In the genomic region with DNA sequence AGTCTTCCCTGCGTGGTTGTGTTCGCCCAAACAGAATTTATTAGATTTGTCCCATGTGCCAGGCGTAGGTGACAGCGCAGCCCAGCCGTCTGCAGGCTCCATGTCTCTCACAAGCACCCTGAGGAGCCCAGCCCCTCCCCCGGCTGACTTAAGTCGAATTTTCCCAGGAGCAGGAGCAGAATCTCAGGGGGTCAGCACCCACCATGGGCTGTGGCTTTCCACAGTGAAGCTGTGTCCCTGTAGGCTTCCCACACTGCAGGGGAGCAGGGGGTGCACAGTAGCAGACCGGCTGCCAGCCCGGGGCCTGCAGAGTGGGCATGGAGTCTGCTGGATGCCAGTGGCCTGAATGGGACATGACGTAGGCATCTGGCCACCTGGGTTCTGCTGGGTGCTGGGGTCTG, we compare ENCODE assay signal across 14 cellular contexts. TPM values are rescaled to one million over a fixed set of nuclear protein-coding genes. Genes with fewer than 3 reads are reported as not detected.
DNase-seq lines count a peak whose midpoint lies in the region; ATAC-seq, FAIRE-seq and TF ChIP-seq lines count a peak whose summit lies in the region.
"Had no signal": no experiment of that assay in that cellular context is flagged by ENCODE, and none has a peak within 500 bp of the region (broad histone marks: within the 10 kb centered on the region; RNA-seq: fewer than 3 reads in every experiment).

No MANE protein-coding gene starts in this region.

- no peak for TF ChIP-seq RAD21 in H1 (IDR thresholded peaks at IDR 0.05 in 1 of 2, conservative IDR thresholded peaks at IDR 0.05 in 1 of 2; ENCODE audit: low read depth in 2 of 2, low read length in 2 of 2)

- H3K4ac ChIP-seq in H1 (replicated peaks; ENCODE audit: insufficient read length, low read depth, low read length): no peak overlapping the region

- H4K20me1 ChIP-seq in H1 (replicated peaks in 1 of 2; ENCODE audit: control insufficient read depth in 1 of 2, insufficient read depth in 2 of 2, low read length in 2 of 2): peaks cover 0 to 5% of the 10 kb centered on the region in 2 experiments

- H3K79me1 ChIP-seq in H1 (ENCODE audit: low read depth, low read length): no peaks in the 10 kb centered on the region

- no peak overlapping the region for H4K91ac ChIP-seq in H1 (replicated peaks; ENCODE audit: insufficient read length, low read length)

- H3K14ac ChIP-seq in H1 (ENCODE audit: insufficient read length): no peak overlapping the region

- H2AK5ac ChIP-seq in H1 (ENCODE audit: low read depth, low read length): no peak overlapping the region

- 73 to 78% (median 76%) methylated on average over 8 to 10 of the region's 10 CpGs for WGBS in heart left ventricle, 4 donors
- 81% methylated on average over 10 of the region's 10 CpGs; no CpG with 5 or more reads in 1 of the 2 experiments for WGBS in H1 (ENCODE audit: extremely low coverage in 1 of 2, insufficient coverage in 1 of 2, insufficient read length in 1 of 2, insufficient replicate concordance in 2 of 2, low coverage in 1 of 2, low lambda C conversion rate in 2 of 2, missing lambda C conversion rate in 1 of 2), 2 experiments

- TF ChIP-seq CTCF in heart left ventricle (IDR thresholded peaks at IDR 0.05): no peak
- no peak for TF ChIP-seq CTCF in H1 (IDR thresholded peaks at IDR 0.05; ENCODE audit: control extremely low read depth in 1 of 3, insufficient read depth in 1 of 3, low read depth in 1 of 3, low read length in 3 of 3)

- H3K27me3 ChIP-seq in heart left ventricle: peaks cover 0 to 18% (median 0%) of the 10 kb centered on the region in 9 donors
- no peaks in the 10 kb centered on the region for H3K27me3 ChIP-seq in H1 (replicated peaks in 1 of 4; ENCODE audit: control insufficient read depth in 3 of 4, extremely low read depth in 1 of 4, insufficient read depth in 3 of 4, low read length in 3 of 4)

- TF ChIP-seq POLR2A in heart left ventricle (IDR thresholded peaks at IDR 0.05): no peak
- no peak for TF ChIP-seq POLR2A in H1 (IDR thresholded peaks at IDR 0.05; ENCODE audit: control extremely low read depth in 1 of 2, low read depth in 2 of 2, low read length in 2 of 2)

- no peak overlapping the region for H2BK5ac ChIP-seq in H1 (ENCODE audit: low read depth, low read length)

- TF ChIP-seq EP300 in H1 (IDR thresholded peaks at IDR 0.05; ENCODE audit: borderline replicate concordance in 1 of 2, low read depth in 2 of 2, low read length in 2 of 2): no peak

- ATAC-seq in Right ventricle myocardium inferior (no peak), heart left ventricle (no peak), sciatic nerve (no peak), HG02763 (IDR thresholded peaks at IDR 0.05; ENCODE audit: unreplicated experiment) (no peak), SK-N-SH treated with all-trans-retinoic acid at 6 μM for 48 hours (no peak)
- ATAC-seq: HCT116 had no signal

- H2BK15ac ChIP-seq in H1 (ENCODE audit: low read length): peak overlapping the region; percentile 92; the same call in 1 of the 2 replicates

- no peak overlapping the region for H2BK12ac ChIP-seq in H1 (ENCODE audit: low read depth, low read length)

- POLR2A ChIA-PET in H1 (lab: Charles Lee; ENCODE audit: partially characterized antibody): interaction anchor here (0.6 to 1.3 kb wide), 2 partner anchors 11 to 13 kb away, joined by 3 read pairs; no protein-coding TSS in a partner anchor

- no peak overlapping the region for H3K4me2 ChIP-seq in H1 (ENCODE audit: insufficient read depth in 1 of 2, low read depth in 2 of 2, low read length in 2 of 2)

- H2BK20ac ChIP-seq in H1 (ENCODE audit: low read length): no peak overlapping the region

- H3K79me2 ChIP-seq in H1 (ENCODE audit: control insufficient read depth in 1 of 2, insufficient read depth in 2 of 2, low read length in 2 of 2): no peaks in the 10 kb centered on the region

- no peak overlapping the region for H3K9ac ChIP-seq in H1 (replicated peaks in 1 of 4; ENCODE audit: extremely low read depth in 1 of 4, low read depth in 3 of 4, low read length in 3 of 4)

- no peak for FAIRE-seq in H1 (lab: Jason Lieb, UNC)
- FAIRE-seq: GM12892 had no signal

- CTCF ChIA-PET in H1 (lab: Charles Lee; ENCODE audit: partially characterized antibody): interaction anchor here (0.5 to 1.4 kb wide), 2 partner anchors 23 to 1084 kb away, joined by 3 read pairs; no protein-coding TSS in a partner anchor

- H3K36me3 ChIP-seq in heart left ventricle (peaks cover 0 to 37% (median 0%) of the 10 kb centered on the region in 9 donors), H1 (ENCODE audit: control insufficient read depth in 2 of 4, insufficient read depth in 4 of 4, low read length in 3 of 4) (no peaks in the 10 kb centered on the region)

- H3K18ac ChIP-seq in H1 (ENCODE audit: extremely low read depth, low read length): no peak overlapping the region; the same call in none of the 2 replicates

- H3K27ac ChIP-seq in heart left ventricle (no peak overlapping the region), H1 (ENCODE audit: low read depth, low read length) (no peak overlapping the region)

- H2AFZ ChIP-seq in H1 (ENCODE audit: low read length): no peak overlapping the region

- no peak overlapping the region for H3K4me3 ChIP-seq in heart left ventricle
- no peak overlapping the region for H3K4me3 ChIP-seq in H1 (ENCODE audit: extremely low read depth in 1 of 4, insufficient read depth in 2 of 4, low read depth in 3 of 4, low read length in 4 of 4)

- H3K23me2 ChIP-seq in H1 (ENCODE audit: low read depth, low read length): peaks cover 13% of the 10 kb centered on the region; the same call in 1 of the 2 replicates

- peak; percentile 37 for DNase-seq in Right ventricle myocardium inferior (ENCODE audit: missing footprints)
- DNase-seq in heart left ventricle: no peak
- no peak for DNase-seq in H1 (ENCODE audit: low read depth in 1 of 2, low spot score in 2 of 2)
- DNase-seq in sciatic nerve (ENCODE audit: low spot score): peak; percentile 42
- DNase-seq in cerebellar cortex (ENCODE audit: low spot score): no peak
- DNase-seq: ACHN, DND-41, GDM1 had no signal

- no peak overlapping the region for H4K5ac ChIP-seq in H1 (ENCODE audit: insufficient read length, low read depth, low read length)

- H3K4me1 ChIP-seq in heart left ventricle (peaks cover 0 to 13% (median 0%) of the 10 kb centered on the region in 12 donors), H1 (replicated peaks in 1 of 4; ENCODE audit: control insufficient read depth in 3 of 4, insufficient read depth in 4 of 4, low read length in 3 of 4) (peaks cover 0 to 7% (median 0%) of the 10 kb centered on the region in 4 experiments; a peak in 4 of 7 replicates)
- H3K4me1 ChIP-seq: Caco-2 had no signal

- H2BK120ac ChIP-seq in H1 (replicated peaks; ENCODE audit: low read depth, low read length): no peak overlapping the region

- no peaks in the 10 kb centered on the region for H3K9me3 ChIP-seq in heart left ventricle
- H3K9me3 ChIP-seq in H1 (ENCODE audit: insufficient read depth in 2 of 2, low read depth in 1 of 2, low read length in 1 of 2): no peaks in the 10 kb centered on the region
- H3K9me3 ChIP-seq: Caco-2 had no signal

- no peak overlapping the region for H3K56ac ChIP-seq in H1 (replicated peaks; ENCODE audit: insufficient read length, low read depth, low read length)

- no peak overlapping the region for H3K23ac ChIP-seq in H1 (ENCODE audit: insufficient read length)

- H4K8ac ChIP-seq in H1 (ENCODE audit: extremely low read depth, insufficient read depth, low read length): no peak overlapping the region

- intact Hi-C loops in Right ventricle myocardium inferior (cut with DNase I) (no loop called here), heart left ventricle (cut with DNase I) (no loop called here), sciatic nerve (cut with DNase I) (no loop called here)

TF ChIP-seq in H1, 55 proteins besides CTCF, POLR2A, EP300 and RAD21 (continues in another document):
- TF ChIP-seq RBBP5 (IDR thresholded peaks at IDR 0.05; ENCODE audit: borderline replicate concordance, low read depth, low read length) (no peak), HDAC2 (IDR thresholded peaks at IDR 0.05; ENCODE audit: borderline replicate concordance in 1 of 2, low read depth in 2 of 2, low read length in 2 of 2) (no peak), FOSL1 (IDR thresholded peaks at IDR 0.05; ENCODE audit: insufficient read depth, low read depth, low read length) (no peak), JUN (IDR thresholded peaks at IDR 0.05; ENCODE audit: low read depth, low read length) (no peak)

TF ChIP-seq in SK-N-SH treated with all-trans-retinoic acid at 6 μM for 48 hours, 23 proteins besides CTCF, POLR2A, EP300 and RAD21 (continues in another document):
- no peak for TF ChIP-seq ZNF8 (CRISPR knock-in tag; IDR thresholded peaks at IDR 0.05)
- no peak for TF ChIP-seq SNAI2 (CRISPR knock-in tag; IDR thresholded peaks at IDR 0.05)

RNA-seq across cellular contexts. Expression of gene PARVG, which starts 16.0 kb away (rescaled TPM):
- total RNA-seq in Right ventricle myocardium inferior: 3.1 TPM
- total RNA-seq in heart left ventricle: 10 to 100 TPM in 1 of 9 donors, 1 to 10 TPM in 8; 1.1 to 34.8 (median 2.1) TPM
- 1 to 10 TPM; 2.6 to 3.0 TPM for polyA plus RNA-seq in heart left ventricle
- total RNA-seq in H1 (2021; fragmentation: NEBNext Ultra II Directional; extraction: Animal tissue kit (Norgen Biotek cat#: 25700)): 0.37 and 0.50 TPM in 2 replicates
- polyA plus RNA-seq in H1 (2011; rRNA removed): 0.80 and 1.5 TPM in 2 replicates
- polyA plus RNA-seq in H1 (2011; cell fraction: cytosol; rRNA removed): 1.7 TPM
- 3.1 TPM for polyA plus RNA-seq in H1 (2011; cell fraction: nucleus; rRNA removed)
- 0.17 to 0.80 TPM (median 0.41 TPM) in 4 replicates for polyA plus RNA-seq in H1 (2012, experiment 1 of 2)
- 0.45 TPM for polyA plus RNA-seq in H1 (2012, experiment 2 of 2)
- 0.95 TPM for polyA plus RNA-seq in H1 (2013, experiment 1 of 2)
- polyA plus RNA-seq in H1 (2013, experiment 2 of 2): 0.42 TPM
- polyA minus RNA-seq in H1 (2011; rRNA and poly(A)+ RNA removed): 0.60 and 0.93 TPM in 2 replicates
- polyA minus RNA-seq in H1 (2011; cell fraction: cytosol; rRNA and poly(A)+ RNA removed): 0.81 TPM
- 1.5 TPM for polyA minus RNA-seq in H1 (2011; cell fraction: nucleus; rRNA and poly(A)+ RNA removed)
- 16.7 TPM for total RNA-seq in sciatic nerve
- total RNA-seq: A172, Caco-2 had no signal

Comparison
In these comparisons a context has a peak if more than half of its experiments do, and no peak if none do; other contexts are left out.
1. DNase-seq: peak in Right ventricle myocardium inferior (single experiment) and sciatic nerve (single experiment); none in heart left ventricle (0 of 5), H1 (0 of 2) and cerebellar cortex (single experiment).